8 cellular contexts compared by ENCODE assay signal in genomic region chr2:221518201-221518936, GRCh38. TPM values are rescaled to one million over a fixed set of nuclear protein-coding genes. Genes with fewer than 3 reads are reported as not detected.
DNase-seq lines count a peak whose midpoint lies in the region; ATAC-seq and TF ChIP-seq lines count a peak whose summit lies in the region.

No MANE protein-coding gene starts in this region.

- TF ChIP-seq CTCF in MM.1S (IDR thresholded peaks at IDR 0.05; ENCODE audit: low read length) (no peak), prostate gland (IDR thresholded peaks at IDR 0.05) (no peak)

- no peak overlapping the region for H3K4me3 ChIP-seq in MM.1S (ENCODE audit: low read length)
- H3K4me3 ChIP-seq in prostate gland, result no peak overlapping the region
- H3K4me3 ChIP-seq in neuronal stem cell (ENCODE audit: low read length in 2 of 2), result no peak overlapping the region

- H2BK120ac ChIP-seq in neuronal stem cell (ENCODE audit: low read depth, low read length), result no peak overlapping the region

- 70% methylated on average over 7 of the region's 7 CpGs for WGBS in prostate gland
- no CpG with 5 or more reads among the region's 7 CpGs for WGBS in neuronal stem cell (ENCODE audit: extremely low coverage in 2 of 2, insufficient read length in 2 of 2, insufficient replicate concordance in 1 of 2), 2 donors

- H4K8ac ChIP-seq in neuronal stem cell (ENCODE audit: low read depth, low read length), result no peak overlapping the region

- H2BK5ac ChIP-seq in neuronal stem cell (ENCODE audit: low read length), result no peak overlapping the region

- H3K27me3 ChIP-seq in MM.1S (replicated peaks; ENCODE audit: insufficient read depth, low read length), result no peaks in the 10 kb centered on the region
- no peaks in the 10 kb centered on the region for H3K27me3 ChIP-seq in prostate gland (replicated peaks; ENCODE audit: insufficient read depth)
- H3K27me3 ChIP-seq in neuronal stem cell (ENCODE audit: control insufficient read depth in 3 of 3, insufficient read depth in 3 of 3, low read depth in 1 of 3, low read length in 3 of 3), result no peaks in the 10 kb centered on the region

- peak; percentile 10 for DNase-seq in MM.1S
- DNase-seq in epithelial cell of prostate (ENCODE audit: low read depth, low spot score), result no peak
- no peak for DNase-seq in NCI-H2227 (lab: John Stamatoyannopoulos, UW; ENCODE audit: unreplicated experiment)
- no peak for DNase-seq in HT-29 (ENCODE audit: low spot score)
- no peak for DNase-seq in prostate gland (ENCODE audit: low spot score)
- DNase-seq in neuronal stem cell (ENCODE audit: low spot score), result no peak

- H3K9me3 ChIP-seq in MM.1S (replicated peaks; ENCODE audit: insufficient read depth, low read length), result no peaks in the 10 kb centered on the region
- no peaks in the 10 kb centered on the region for H3K9me3 ChIP-seq in prostate gland
- no peaks in the 10 kb centered on the region for H3K9me3 ChIP-seq in neuronal stem cell (replicated peaks in 1 of 2; ENCODE audit: control insufficient read depth in 2 of 2, insufficient read depth in 1 of 2, low read depth in 1 of 2, low read length in 2 of 2)

- H3K79me2 ChIP-seq in MM.1S (ENCODE audit: low read length), result no peaks in the 10 kb centered on the region

- no peak overlapping the region for H3K4ac ChIP-seq in neuronal stem cell (ENCODE audit: low read length)

- no peaks in the 10 kb centered on the region for H3K79me1 ChIP-seq in neuronal stem cell (ENCODE audit: low read depth, low read length)

- H3K27ac ChIP-seq in MM.1S (ENCODE audit: low read length), result no peak overlapping the region
- peak overlapping the region; percentile 18 for H3K27ac ChIP-seq in epithelial cell of prostate
- no peak overlapping the region for H3K27ac ChIP-seq in prostate gland
- no peak overlapping the region for H3K27ac ChIP-seq in neuronal stem cell (replicated peaks; ENCODE audit: low read length)

- no peak overlapping the region for H3K23ac ChIP-seq in neuronal stem cell (ENCODE audit: low read depth, low read length, poor library complexity)

- no peaks in the 10 kb centered on the region for H3F3A ChIP-seq in MM.1S (ENCODE audit: insufficient read depth, low read length)

- H3K4me2 ChIP-seq in MM.1S (ENCODE audit: low read depth, low read length), result no peak overlapping the region
- H3K4me2 ChIP-seq in neuronal stem cell (ENCODE audit: insufficient read depth, low read length, poor library complexity, severe bottlenecking), result no peak overlapping the region

- no peak overlapping the region for H3K14ac ChIP-seq in neuronal stem cell (ENCODE audit: low read length)

- no peak overlapping the region for H2BK12ac ChIP-seq in neuronal stem cell (ENCODE audit: low read length)

- ATAC-seq in GM18517 (IDR thresholded peaks at IDR 0.05; ENCODE audit: unreplicated experiment), result peak; percentile 63
- peak; percentile 59 for ATAC-seq in GM21737 (IDR thresholded peaks at IDR 0.05; ENCODE audit: unreplicated experiment)

- TF ChIP-seq POLR2A in prostate gland (IDR thresholded peaks at IDR 0.05), result no peak

- H3K36me3 ChIP-seq in MM.1S (replicated peaks; ENCODE audit: insufficient read depth, low read length), result no peaks in the 10 kb centered on the region
- no peaks in the 10 kb centered on the region for H3K36me3 ChIP-seq in prostate gland
- no peaks in the 10 kb centered on the region for H3K36me3 ChIP-seq in neuronal stem cell (replicated peaks in 1 of 2; ENCODE audit: control insufficient read depth in 2 of 2, insufficient read depth in 2 of 2, low read length in 2 of 2)

- H2AK5ac ChIP-seq in neuronal stem cell (ENCODE audit: low read depth, low read length), result no peak overlapping the region

- H3K18ac ChIP-seq in neuronal stem cell (ENCODE audit: low read length), result no peak overlapping the region

- H2AFZ ChIP-seq in MM.1S (ENCODE audit: low read length) (no peak overlapping the region), neuronal stem cell (ENCODE audit: low read length) (no peak overlapping the region)

- H2BK15ac ChIP-seq in neuronal stem cell (ENCODE audit: low read length), result no peak overlapping the region

- intact Hi-C loops in prostate gland (cut with DNase I), result no loop called here

- H4K91ac ChIP-seq in neuronal stem cell (ENCODE audit: low read depth, low read length, poor library complexity), result no peak overlapping the region

- no peaks in the 10 kb centered on the region for H4K20me1 ChIP-seq in MM.1S (ENCODE audit: insufficient read depth, low read length)

- no peaks in the 10 kb centered on the region for H3K9me2 ChIP-seq in MM.1S (replicated peaks; ENCODE audit: insufficient read depth, low read length)

- H3K4me1 ChIP-seq in MM.1S (ENCODE audit: low read length) (peaks cover 5% of the 10 kb centered on the region; the same call in 1 of the 2 replicates), prostate gland (replicated peaks) (no peaks in the 10 kb centered on the region), neuronal stem cell (ENCODE audit: control insufficient read depth in 2 of 2, insufficient read depth in 1 of 2, low read depth in 1 of 2, low read length in 2 of 2) (peaks cover 3 to 19% of the 10 kb centered on the region in 2 donors)

- H3K9ac ChIP-seq in MM.1S (ENCODE audit: low read length) (no peak overlapping the region), neuronal stem cell (ENCODE audit: low read depth, low read length, poor library complexity) (no peak overlapping the region)

RNA-seq across cellular contexts. Expression of gene EPHA4, which starts 53.7 kb away (rescaled TPM):
- 0.41 TPM in 1 of 2 replicates, not detected in the other for total RNA-seq in HT-29 (2014; rRNA removed; shearing (Covaris generic))
- total RNA-seq in prostate gland, result 10 to 100 TPM; 12.0 to 88.8 TPM
- polyA plus RNA-seq in neuronal stem cell (2013, experiment 1 of 2), result 86.2 TPM
- polyA plus RNA-seq in neuronal stem cell (2013, experiment 2 of 2), result 97.7 TPM
